ENCODE assay signal across 1 cellular context in the genomic region with DNA sequence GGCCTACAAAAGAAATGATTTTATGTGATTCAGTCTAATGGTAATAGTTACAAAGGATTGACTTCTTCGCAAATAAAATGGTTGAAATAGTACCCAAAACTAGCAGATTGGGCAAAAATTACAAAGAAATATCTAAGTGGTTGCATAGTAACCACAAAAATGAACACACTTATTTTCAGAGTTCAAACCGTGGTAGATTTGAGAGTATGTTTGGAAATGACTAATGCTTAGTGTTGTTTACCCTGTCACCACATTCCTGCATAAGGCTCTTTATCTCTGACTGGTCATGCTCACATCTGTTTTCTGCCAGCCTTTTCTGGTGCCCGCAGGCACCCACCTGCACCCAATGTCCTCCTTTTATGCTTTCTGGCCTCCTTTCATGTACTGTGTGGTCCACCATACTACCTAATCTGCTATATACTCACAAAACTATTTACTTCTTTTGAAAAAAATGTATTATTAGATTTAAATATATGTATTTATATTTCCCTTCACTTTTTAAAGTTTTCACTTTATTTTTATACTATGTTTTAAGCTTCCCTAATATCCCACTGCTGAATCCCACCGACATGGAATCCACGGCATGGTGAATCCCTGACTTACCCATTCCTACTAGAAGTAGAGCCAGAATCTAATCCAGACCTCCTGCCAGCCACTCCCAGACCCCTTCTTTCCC.
TF ChIP-seq lines count a peak whose summit lies in the region.

No MANE protein-coding gene starts in this region.

TF ChIP-seq in K562, 482 proteins besides CTCF, POLR2A, EP300 and RAD21 (continued from another document and continues in another):
- peak; percentile 74; the same call in 1 of the 2 replicates for TF ChIP-seq JUN (IDR thresholded peaks at IDR 0.05; ENCODE audit: borderline replicate concordance, low read depth, low read length)
- TF ChIP-seq JUN (CRISPR knock-in tag; IDR thresholded peaks at IDR 0.05; ENCODE audit: borderline replicate concordance) = no peak
- peak; percentile 77 for TF ChIP-seq JUND (IDR thresholded peaks at IDR 0.05; ENCODE audit: borderline replicate concordance, low read depth, low read length)
- TF ChIP-seq JUND (tag; IDR thresholded peaks at IDR 0.05; ENCODE audit: borderline replicate concordance, low read depth, low read length) = no peak; the same call in 2 of the 3 replicates
- peak; percentile 73 for TF ChIP-seq MTA2 (IDR thresholded peaks at IDR 0.05; ENCODE audit: low read depth)
- TF ChIP-seq FOSL1 (tag; conservative IDR thresholded peaks at IDR 0.05) = peak; percentile 98
- TF ChIP-seq XRCC4 (IDR thresholded peaks at IDR 0.05; ENCODE audit: extremely low read depth, insufficient read depth, insufficient read length) = no peak
- TF ChIP-seq FOS (IDR thresholded peaks at IDR 0.05; ENCODE audit: extremely low read depth, insufficient read length) = no peak
- peak; percentile 60 to 94; a peak in 3 of 4 replicates for TF ChIP-seq TEAD1 (CRISPR knock-in tag; IDR thresholded peaks at IDR 0.05)
- TF ChIP-seq ZNF146 (CRISPR knock-in tag; IDR thresholded peaks at IDR 0.05; ENCODE audit: unreplicated experiment) = no peak
- TF ChIP-seq, protein P1, sequence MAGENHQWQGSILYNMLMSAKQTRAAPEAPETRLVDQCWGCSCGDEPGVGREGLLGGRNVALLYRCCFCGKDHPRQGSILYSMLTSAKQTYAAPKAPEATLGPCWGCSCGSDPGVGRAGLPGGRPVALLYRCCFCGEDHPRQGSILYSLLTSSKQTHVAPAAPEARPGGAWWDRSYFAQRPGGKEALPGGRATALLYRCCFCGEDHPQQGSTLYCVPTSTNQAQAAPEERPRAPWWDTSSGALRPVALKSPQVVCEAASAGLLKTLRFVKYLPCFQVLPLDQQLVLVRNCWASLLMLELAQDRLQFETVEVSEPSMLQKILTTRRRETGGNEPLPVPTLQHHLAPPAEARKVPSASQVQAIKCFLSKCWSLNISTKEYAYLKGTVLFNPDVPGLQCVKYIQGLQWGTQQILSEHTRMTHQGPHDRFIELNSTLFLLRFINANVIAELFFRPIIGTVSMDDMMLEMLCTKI (IDR thresholded peaks at IDR 0.05; ENCODE audit: partially characterized antibody) = no peak
- TF ChIP-seq SMARCC2 (IDR thresholded peaks at IDR 0.05; ENCODE audit: low read depth) = peak; percentile 60; the same call in 1 of the 2 replicates
- TF ChIP-seq CBFA2T2 (conservative IDR thresholded peaks at IDR 0.05) = peak; percentile 78
- TF ChIP-seq PML (IDR thresholded peaks at IDR 0.05; ENCODE audit: low read length) = no peak
- TF ChIP-seq, protein P2, sequence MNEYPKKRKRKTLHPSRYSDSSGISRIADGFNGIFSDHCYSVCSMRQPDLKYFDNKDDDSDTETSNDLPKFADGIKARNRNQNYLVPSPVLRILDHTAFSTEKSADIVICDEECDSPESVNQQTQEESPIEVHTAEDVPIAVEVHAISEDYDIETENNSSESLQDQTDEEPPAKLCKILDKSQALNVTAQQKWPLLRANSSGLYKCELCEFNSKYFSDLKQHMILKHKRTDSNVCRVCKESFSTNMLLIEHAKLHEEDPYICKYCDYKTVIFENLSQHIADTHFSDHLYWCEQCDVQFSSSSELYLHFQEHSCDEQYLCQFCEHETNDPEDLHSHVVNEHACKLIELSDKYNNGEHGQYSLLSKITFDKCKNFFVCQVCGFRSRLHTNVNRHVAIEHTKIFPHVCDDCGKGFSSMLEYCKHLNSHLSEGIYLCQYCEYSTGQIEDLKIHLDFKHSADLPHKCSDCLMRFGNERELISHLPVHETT (CRISPR knock-in tag; conservative IDR thresholded peaks at IDR 0.05 in 1 of 2, IDR thresholded peaks at IDR 0.05 in 1 of 2) = peak in 1 of 2 experiments; percentile 64; a peak in 1 of 4 replicates
- TF ChIP-seq CCNT2 (IDR thresholded peaks at IDR 0.05; ENCODE audit: borderline replicate concordance, extremely low read depth, insufficient read length, low read depth, low read length) = peak; percentile 22
- peak; percentile 23 to 57; a peak in 1 of 4 replicates for TF ChIP-seq TRIM24 (IDR thresholded peaks at IDR 0.05)
- TF ChIP-seq, protein P3, sequence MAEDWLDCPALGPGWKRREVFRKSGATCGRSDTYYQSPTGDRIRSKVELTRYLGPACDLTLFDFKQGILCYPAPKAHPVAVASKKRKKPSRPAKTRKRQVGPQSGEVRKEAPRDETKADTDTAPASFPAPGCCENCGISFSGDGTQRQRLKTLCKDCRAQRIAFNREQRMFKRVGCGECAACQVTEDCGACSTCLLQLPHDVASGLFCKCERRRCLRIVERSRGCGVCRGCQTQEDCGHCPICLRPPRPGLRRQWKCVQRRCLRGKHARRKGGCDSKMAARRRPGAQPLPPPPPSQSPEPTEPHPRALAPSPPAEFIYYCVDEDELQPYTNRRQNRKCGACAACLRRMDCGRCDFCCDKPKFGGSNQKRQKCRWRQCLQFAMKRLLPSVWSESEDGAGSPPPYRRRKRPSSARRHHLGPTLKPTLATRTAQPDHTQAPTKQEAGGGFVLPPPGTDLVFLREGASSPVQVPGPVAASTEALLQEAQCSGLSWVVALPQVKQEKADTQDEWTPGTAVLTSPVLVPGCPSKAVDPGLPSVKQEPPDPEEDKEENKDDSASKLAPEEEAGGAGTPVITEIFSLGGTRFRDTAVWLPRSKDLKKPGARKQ (CRISPR knock-in tag; IDR thresholded peaks at IDR 0.05) = no peak
- TF ChIP-seq PRPF4 (IDR thresholded peaks at IDR 0.05; ENCODE audit: insufficient read depth, low read depth, low read length, poor library complexity, severe bottlenecking) = no peak
- peak; percentile 60 for TF ChIP-seq SOX6 (IDR thresholded peaks at IDR 0.05)
- peak; percentile 47; the same call in 1 of the 2 replicates for TF ChIP-seq DMBX1 (CRISPR knock-in tag; IDR thresholded peaks at IDR 0.05; ENCODE audit: borderline replicate concordance)
- peak; percentile 94 for TF ChIP-seq SMARCE1 (IDR thresholded peaks at IDR 0.05)
- TF ChIP-seq KLF16 (IDR thresholded peaks at IDR 0.05) = 0 out of 2 replicates have a peak, but pooled peaks have one; percentile 49
- TF ChIP-seq SMAD4 (CRISPR knock-in tag; conservative IDR thresholded peaks at IDR 0.05) = no peak
- TF ChIP-seq ILK (tag; IDR thresholded peaks at IDR 0.05; ENCODE audit: borderline replicate concordance, low read depth) = no peak
- no peak for TF ChIP-seq RCOR1 (IDR thresholded peaks at IDR 0.05; ENCODE audit: borderline replicate concordance in 1 of 2, low read depth in 2 of 2, low read length in 2 of 2)
- TF ChIP-seq NFE2 (IDR thresholded peaks at IDR 0.05; ENCODE audit: low read depth) = peak; percentile 55; the same call in 1 of the 2 replicates
- TF ChIP-seq FOXM1 (IDR thresholded peaks at IDR 0.05; ENCODE audit: low read depth) = peak; percentile 24; the same call in 1 of the 2 replicates
- TF ChIP-seq FOXM1 (CRISPR knock-in tag; IDR thresholded peaks at IDR 0.05; ENCODE audit: low read depth) = no peak
- no peak for TF ChIP-seq SLC30A9 (CRISPR knock-in tag; IDR thresholded peaks at IDR 0.05)
- peak; percentile 58; the same call in 1 of the 2 replicates for TF ChIP-seq ZBTB17 (CRISPR knock-in tag; IDR thresholded peaks at IDR 0.05)
- TF ChIP-seq POLR2AphosphoS5 (IDR thresholded peaks at IDR 0.05; ENCODE audit: control insufficient read depth, insufficient read depth, low read depth, low read length) = peak; percentile 58; the same call in 1 of the 2 replicates
- TF ChIP-seq, protein P4, sequence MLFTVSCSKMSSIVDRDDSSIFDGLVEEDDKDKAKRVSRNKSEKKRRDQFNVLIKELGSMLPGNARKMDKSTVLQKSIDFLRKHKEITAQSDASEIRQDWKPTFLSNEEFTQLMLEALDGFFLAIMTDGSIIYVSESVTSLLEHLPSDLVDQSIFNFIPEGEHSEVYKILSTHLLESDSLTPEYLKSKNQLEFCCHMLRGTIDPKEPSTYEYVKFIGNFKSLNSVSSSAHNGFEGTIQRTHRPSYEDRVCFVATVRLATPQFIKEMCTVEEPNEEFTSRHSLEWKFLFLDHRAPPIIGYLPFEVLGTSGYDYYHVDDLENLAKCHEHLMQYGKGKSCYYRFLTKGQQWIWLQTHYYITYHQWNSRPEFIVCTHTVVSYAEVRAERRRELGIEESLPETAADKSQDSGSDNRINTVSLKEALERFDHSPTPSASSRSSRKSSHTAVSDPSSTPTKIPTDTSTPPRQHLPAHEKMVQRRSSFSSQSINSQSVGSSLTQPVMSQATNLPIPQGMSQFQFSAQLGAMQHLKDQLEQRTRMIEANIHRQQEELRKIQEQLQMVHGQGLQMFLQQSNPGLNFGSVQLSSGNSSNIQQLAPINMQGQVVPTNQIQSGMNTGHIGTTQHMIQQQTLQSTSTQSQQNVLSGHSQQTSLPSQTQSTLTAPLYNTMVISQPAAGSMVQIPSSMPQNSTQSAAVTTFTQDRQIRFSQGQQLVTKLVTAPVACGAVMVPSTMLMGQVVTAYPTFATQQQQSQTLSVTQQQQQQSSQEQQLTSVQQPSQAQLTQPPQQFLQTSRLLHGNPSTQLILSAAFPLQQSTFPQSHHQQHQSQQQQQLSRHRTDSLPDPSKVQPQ (CRISPR knock-in tag; IDR thresholded peaks at IDR 0.05; ENCODE audit: borderline replicate concordance) = no peak
- TF ChIP-seq NCOR1 (IDR thresholded peaks at IDR 0.05) = peak; percentile 47; the same call in 1 of the 2 replicates
- no peak for TF ChIP-seq BDP1 (IDR thresholded peaks at IDR 0.05; ENCODE audit: insufficient read depth, insufficient read length)
- TF ChIP-seq, protein P5, sequence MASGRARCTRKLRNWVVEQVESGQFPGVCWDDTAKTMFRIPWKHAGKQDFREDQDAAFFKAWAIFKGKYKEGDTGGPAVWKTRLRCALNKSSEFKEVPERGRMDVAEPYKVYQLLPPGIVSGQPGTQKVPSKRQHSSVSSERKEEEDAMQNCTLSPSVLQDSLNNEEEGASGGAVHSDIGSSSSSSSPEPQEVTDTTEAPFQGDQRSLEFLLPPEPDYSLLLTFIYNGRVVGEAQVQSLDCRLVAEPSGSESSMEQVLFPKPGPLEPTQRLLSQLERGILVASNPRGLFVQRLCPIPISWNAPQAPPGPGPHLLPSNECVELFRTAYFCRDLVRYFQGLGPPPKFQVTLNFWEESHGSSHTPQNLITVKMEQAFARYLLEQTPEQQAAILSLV (tag; IDR thresholded peaks at IDR 0.05) = no peak
- no peak for TF ChIP-seq ILF3 (IDR thresholded peaks at IDR 0.05; ENCODE audit: borderline replicate concordance)
- peak; percentile 73 for TF ChIP-seq MYNN (IDR thresholded peaks at IDR 0.05)
- no peak for TF ChIP-seq MYNN (CRISPR knock-in tag; IDR thresholded peaks at IDR 0.05)
- no peak for TF ChIP-seq NFIC (IDR thresholded peaks at IDR 0.05)
- TF ChIP-seq ZFP36 (IDR thresholded peaks at IDR 0.05; ENCODE audit: low read depth, low read length, partially characterized antibody) = peak; percentile 34
- TF ChIP-seq ZNF41 (CRISPR knock-in tag; conservative IDR thresholded peaks at IDR 0.05) = no peak
- TF ChIP-seq FOXP1 (CRISPR knock-in tag; IDR thresholded peaks at IDR 0.05) = 0 out of 2 replicates have a peak, but pooled peaks have one; percentile 24
- peak; percentile 74 for TF ChIP-seq FOXA1 (IDR thresholded peaks at IDR 0.05; ENCODE audit: borderline replicate concordance)
- TF ChIP-seq STAT5A (IDR thresholded peaks at IDR 0.05; ENCODE audit: borderline replicate concordance, low read length) = no peak
- TF ChIP-seq, protein P6, sequence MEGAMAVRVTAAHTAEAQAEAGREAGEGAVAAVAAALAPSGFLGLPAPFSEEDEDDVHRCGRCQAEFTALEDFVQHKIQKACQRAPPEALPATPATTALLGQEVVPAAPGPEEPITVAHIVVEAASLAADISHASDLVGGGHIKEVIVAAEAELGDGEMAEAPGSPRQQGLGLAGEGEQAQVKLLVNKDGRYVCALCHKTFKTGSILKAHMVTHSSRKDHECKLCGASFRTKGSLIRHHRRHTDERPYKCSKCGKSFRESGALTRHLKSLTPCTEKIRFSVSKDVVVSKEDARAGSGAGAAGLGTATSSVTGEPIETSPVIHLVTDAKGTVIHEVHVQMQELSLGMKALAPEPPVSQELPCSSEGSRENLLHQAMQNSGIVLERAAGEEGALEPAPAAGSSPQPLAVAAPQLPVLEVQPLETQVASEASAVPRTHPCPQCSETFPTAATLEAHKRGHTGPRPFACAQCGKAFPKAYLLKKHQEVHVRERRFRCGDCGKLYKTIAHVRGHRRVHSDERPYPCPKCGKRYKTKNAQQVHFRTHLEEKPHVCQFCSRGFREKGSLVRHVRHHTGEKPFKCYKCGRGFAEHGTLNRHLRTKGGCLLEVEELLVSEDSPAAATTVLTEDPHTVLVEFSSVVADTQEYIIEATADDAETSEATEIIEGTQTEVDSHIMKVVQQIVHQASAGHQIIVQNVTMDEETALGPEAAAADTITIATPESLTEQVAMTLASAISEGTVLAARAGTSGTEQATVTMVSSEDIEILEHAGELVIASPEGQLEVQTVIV (CRISPR knock-in tag; IDR thresholded peaks at IDR 0.05; ENCODE audit: borderline replicate concordance) = no peak
- no peak for TF ChIP-seq BCOR (IDR thresholded peaks at IDR 0.05)
- peak; percentile 65 for TF ChIP-seq TCF3 (CRISPR knock-in tag; IDR thresholded peaks at IDR 0.05)
- TF ChIP-seq BHLHE40 (IDR thresholded peaks at IDR 0.05; ENCODE audit: low read length) = peak; percentile 5; the same call in 1 of the 2 replicates
- TF ChIP-seq TBP (optimal IDR thresholded peaks at IDR 0.05; ENCODE audit: low read depth, low read length) = no peak
- TF ChIP-seq, protein P7, sequence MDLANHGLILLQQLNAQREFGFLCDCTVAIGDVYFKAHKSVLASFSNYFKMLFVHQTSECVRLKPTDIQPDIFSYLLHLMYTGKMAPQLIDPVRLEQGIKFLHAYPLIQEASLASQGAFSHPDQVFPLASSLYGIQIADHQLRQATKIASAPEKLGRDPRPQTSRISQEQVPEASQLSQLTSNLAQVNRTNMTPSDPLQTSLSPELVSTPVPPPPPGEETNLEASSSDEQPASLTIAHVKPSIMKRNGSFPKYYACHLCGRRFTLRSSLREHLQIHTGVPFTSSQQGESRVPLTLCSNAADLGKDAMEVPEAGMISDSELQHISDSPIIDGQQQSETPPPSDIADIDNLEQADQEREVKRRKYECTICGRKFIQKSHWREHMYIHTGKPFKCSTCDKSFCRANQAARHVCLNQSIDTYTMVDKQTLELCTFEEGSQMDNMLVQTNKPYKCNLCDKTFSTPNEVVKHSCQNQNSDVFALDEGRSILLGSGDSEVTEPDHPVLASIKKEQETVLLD (IDR thresholded peaks at IDR 0.05) = 0 out of 2 replicates have a peak, but pooled peaks have one; percentile 23
- TF ChIP-seq, protein P8, sequence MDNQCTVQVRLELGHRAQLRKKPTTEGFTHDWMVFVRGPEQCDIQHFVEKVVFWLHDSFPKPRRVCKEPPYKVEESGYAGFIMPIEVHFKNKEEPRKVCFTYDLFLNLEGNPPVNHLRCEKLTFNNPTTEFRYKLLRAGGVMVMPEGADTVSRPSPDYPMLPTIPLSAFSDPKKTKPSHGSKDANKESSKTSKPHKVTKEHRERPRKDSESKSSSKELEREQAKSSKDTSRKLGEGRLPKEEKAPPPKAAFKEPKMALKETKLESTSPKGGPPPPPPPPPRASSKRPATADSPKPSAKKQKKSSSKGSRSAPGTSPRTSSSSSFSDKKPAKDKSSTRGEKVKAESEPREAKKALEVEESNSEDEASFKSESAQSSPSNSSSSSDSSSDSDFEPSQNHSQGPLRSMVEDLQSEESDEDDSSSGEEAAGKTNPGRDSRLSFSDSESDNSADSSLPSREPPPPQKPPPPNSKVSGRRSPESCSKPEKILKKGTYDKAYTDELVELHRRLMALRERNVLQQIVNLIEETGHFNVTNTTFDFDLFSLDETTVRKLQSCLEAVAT (IDR thresholded peaks at IDR 0.05) = peak in 1 of 2 experiments; percentile 42; a peak in 1 of 4 replicates
- TF ChIP-seq NFYB (IDR thresholded peaks at IDR 0.05; ENCODE audit: extremely low read depth, insufficient read length) = no peak
- peak; percentile 93 to 95 for TF ChIP-seq FOXA3 (CRISPR knock-in tag; conservative IDR thresholded peaks at IDR 0.05 in 1 of 2, IDR thresholded peaks at IDR 0.05 in 1 of 2)
